Comparison of ENCODE assay signal across 8 cellular contexts in genomic region chr10:71708301-71708703, GRCh38.
A peak's percentile ranks its signal among the peaks of the same experiment; 100 is the strongest.
DNase-seq lines count a peak whose midpoint lies in the region; ATAC-seq lines count a peak whose summit lies in the region.

No MANE protein-coding gene starts in this region.

- no peaks in the 10 kb centered on the region for H3K36me3 ChIP-seq in KOPT-K1 (ENCODE audit: insufficient read depth, low read length)

- peak; percentile 31 for DNase-seq in DMS114 treated with DMSO at 0.1 percent for 48 hours (lab: John Stamatoyannopoulos, UW; ENCODE audit: unreplicated experiment)
- DNase-seq in activated CD4-positive, alpha-beta T cell treated with anti-CD3 and anti-CD28 coated beads for 24 hours (ENCODE audit: low read depth in 2 of 2) = peak; percentile 57
- peak; percentile 58 for DNase-seq in cerebellar cortex (ENCODE audit: low spot score)
- peak; percentile 86 for DNase-seq in left kidney (ENCODE audit: low read depth, low spot score)
- peak; percentile 43 to 63 (median 54) for DNase-seq in stimulated activated CD4-positive, alpha-beta T cell treated with anti-CD3 and anti-CD28 coated beads, TNF-alpha, amount 100 ng/mL, for 48 hours (ENCODE audit: low read depth in 3 of 3)

- no peaks in the 10 kb centered on the region for H3K9me3 ChIP-seq in KOPT-K1 (ENCODE audit: insufficient read depth, low read length, poor library complexity, severe bottlenecking)

- ATAC-seq in GM18858 (IDR thresholded peaks at IDR 0.05; ENCODE audit: unreplicated experiment) (no peak), HG03025 (IDR thresholded peaks at IDR 0.05; ENCODE audit: low FRiP score, unreplicated experiment) (no peak)

- peak overlapping the region; percentile 9 for H3K27ac ChIP-seq in KOPT-K1 (ENCODE audit: low read depth, low read length, poor library complexity, severe bottlenecking)

Comparison
In these comparisons a context has a peak if more than half of its experiments do, and no peak if none do; other contexts are left out.
1. DNase-seq: peak in every context shown above with its lines; median percentile 86 in left kidney; 58 in cerebellar cortex; 57 in activated CD4-positive, alpha-beta T cell treated with anti-CD3 and anti-CD28 coated beads for 24 hours; 54 in stimulated activated CD4-positive, alpha-beta T cell treated with anti-CD3 and anti-CD28 coated beads, TNF-alpha, amount 100 ng/mL, for 48 hours; 31 in DMS114 treated with DMSO at 0.1 percent for 48 hours.